Comparison of ENCODE assay signal across 8 cellular contexts in the genomic region with DNA sequence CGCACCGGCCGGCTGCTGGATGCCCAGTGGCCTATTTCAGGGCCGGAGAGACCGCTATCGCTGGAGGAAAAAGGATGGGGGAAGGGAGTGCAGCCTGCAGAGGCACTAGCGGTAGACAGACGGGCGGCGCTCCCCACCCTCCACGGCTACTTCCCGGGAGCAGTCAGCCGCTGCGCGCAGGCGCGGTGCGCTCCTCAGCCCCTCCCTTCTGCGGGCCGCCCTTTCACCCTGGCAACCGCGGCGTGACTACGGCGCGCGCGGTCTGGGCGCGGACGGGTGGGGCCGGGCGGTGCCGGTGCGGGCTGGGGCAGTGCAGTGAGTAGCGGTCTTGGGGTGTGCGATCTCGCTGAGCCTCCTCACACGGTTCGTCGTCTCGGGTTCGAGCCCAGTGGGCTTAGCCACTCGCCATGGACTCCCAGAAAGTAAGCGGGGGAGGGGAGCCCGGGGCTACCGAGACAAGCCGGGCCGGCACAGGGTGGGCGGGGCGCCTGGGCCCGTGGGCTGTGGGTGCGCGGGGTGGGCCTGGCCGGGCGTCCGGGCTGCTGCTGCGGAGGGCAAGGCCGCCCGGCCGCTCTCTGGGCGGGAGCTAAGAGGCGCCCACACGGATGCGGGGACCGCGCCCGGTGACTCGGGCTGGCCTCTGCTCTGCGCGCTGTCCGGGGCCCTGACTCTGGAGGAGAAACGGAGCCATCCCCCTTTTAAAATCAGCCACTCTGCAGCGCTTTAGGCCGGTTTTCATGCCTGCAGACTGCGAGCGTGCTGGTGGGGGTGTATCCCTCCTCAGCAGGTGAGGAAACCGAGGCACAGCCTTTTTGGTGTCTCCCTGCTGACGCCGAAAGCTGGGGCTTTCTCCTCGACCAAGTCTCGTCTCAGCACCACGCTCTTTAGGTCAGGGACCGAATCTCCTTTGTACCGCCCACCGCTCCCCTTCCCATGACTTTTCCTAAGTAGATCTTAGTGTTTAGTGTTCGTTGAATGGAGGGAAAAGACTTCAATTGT. TPM values are rescaled to one million over a fixed set of nuclear protein-coding genes. Genes with fewer than 3 reads are reported as not detected.
DNase-seq lines count a peak whose midpoint lies in the region; ATAC-seq and TF ChIP-seq lines count a peak whose summit lies in the region.

A gene (plus strand): TSS at position 221 of the 999 bp plus-strand sequence. CDS start 187 bp downstream, at position 408.

- H3K36me3 Mint-ChIP-seq in chondrocyte (ENCODE audit: low read depth), result no peaks in the 10 kb centered on the region

- peak; percentile 91 for ATAC-seq in HG03378 (IDR thresholded peaks at IDR 0.05; ENCODE audit: unreplicated experiment)

- H3K4me3 ChIP-seq in BJ (ENCODE audit: low read depth, low read length), result peak within 1 kb of the TSS; percentile 71

- DNase-seq in BJ (ENCODE audit: low read depth) (peak; percentile 51), NCI-H446 (lab: John Stamatoyannopoulos, UW) (peak; percentile 29 to 81), chondrocyte (ENCODE audit: low spot score) (peak; percentile 98)
- DNase-seq in activated CD4-positive, alpha-beta T cell treated with anti-CD3 and anti-CD28 coated beads for 24 hours (ENCODE audit: low read depth in 2 of 2), result peak; percentile 68 to 80
- peak; percentile 70 to 80 for DNase-seq in stimulated activated CD4-positive, alpha-beta T cell treated with anti-CD3 and anti-CD28 coated beads, Interleukin-1b, Interleukin-23, amount 100 ng/mL, for 4 hours (ENCODE audit: low read depth in 2 of 2)

- CTCF ChIA-PET in BJ (lab: Yijun Ruan, JAX), result no interaction called here

- TF ChIP-seq POLR2A in GM19193 (IDR thresholded peaks at IDR 0.05; ENCODE audit: extremely low read depth, insufficient read depth, insufficient read length), result peak; percentile 66

- H3K4me1 Mint-ChIP-seq in chondrocyte (ENCODE audit: low read depth), result peaks cover 38% of the 10 kb centered on the region

- peak within 1 kb of the TSS; percentile 94 for H3K27ac Mint-ChIP-seq in chondrocyte (ENCODE audit: unreplicated experiment)

- H3K9me3 Mint-ChIP-seq in chondrocyte (ENCODE audit: low read depth), result no peaks in the 10 kb centered on the region

- H3K36me3 ChIP-seq in BJ (ENCODE audit: control insufficient read depth, insufficient read depth, low read length), result no peaks in the 10 kb centered on the region

- H3K27ac ChIP-seq in layer of hippocampus (ENCODE audit: low read depth, low read length), result peak within 1 kb of the TSS; percentile 76

- peak within 1 kb of the TSS; percentile 79 for H3K4me3 Mint-ChIP-seq in chondrocyte (ENCODE audit: unreplicated experiment)

- H3K27me3 ChIP-seq in BJ (ENCODE audit: control insufficient read depth, insufficient read depth, low read length), result no peaks in the 10 kb centered on the region
- no peaks in the 10 kb centered on the region for H3K27me3 ChIP-seq in layer of hippocampus (ENCODE audit: control insufficient read depth, insufficient read depth, low read length)

- TF ChIP-seq CTCF in BJ (IDR thresholded peaks at IDR 0.05; ENCODE audit: insufficient read depth, low read depth, low read length), result peak; percentile 59
- peak; percentile 56 for TF ChIP-seq CTCF in chondrocyte (IDR thresholded peaks at IDR 0.05)

- POLR2A ChIA-PET in BJ (lab: Charles Lee), result interaction anchor here (0.6 kb wide), 2 partner anchors 10 to 670 kb away, joined by 6 to 10 read pairs; no protein-coding TSS in a partner anchor

- no peaks in the 10 kb centered on the region for H3K27me3 Mint-ChIP-seq in chondrocyte (ENCODE audit: low read depth)

RNA-seq across cellular contexts. Expression of the gene that starts here (rescaled TPM):
- 0.81 and 2.0 TPM in 2 replicates for polyA plus RNA-seq in BJ (2011; rRNA removed)
- polyA minus RNA-seq in BJ (2011; rRNA and poly(A)+ RNA removed), result 1.7 and 1.8 TPM in 2 replicates
- total RNA-seq in chondrocyte, result 5.6 to 8.0 TPM (median 5.7 TPM) in 3 replicates

Comparison
In these comparisons a context has a peak if more than half of its experiments do, and no peak if none do; other contexts are left out.
1. Peak in every context shown above with its lines: DNase-seq, ATAC-seq, H3K4me3 ChIP-seq and H3K27ac ChIP-seq.